1 cellular context compared by ENCODE assay signal in genomic region chr6:17622144-17622543, GRCh38.
TF ChIP-seq lines count a peak whose summit lies in the region.

No MANE protein-coding gene starts in this region.

TF ChIP-seq in GM12878, 131 proteins besides CTCF, POLR2A, EP300 and RAD21 (continued from another document):
- TF ChIP-seq CUX1 (IDR thresholded peaks at IDR 0.05; ENCODE audit: insufficient replicate concordance, low read depth, low read length) (no peak), ZBTB11 (CRISPR knock-in tag; IDR thresholded peaks at IDR 0.05) (no peak)
